In the genomic region with DNA sequence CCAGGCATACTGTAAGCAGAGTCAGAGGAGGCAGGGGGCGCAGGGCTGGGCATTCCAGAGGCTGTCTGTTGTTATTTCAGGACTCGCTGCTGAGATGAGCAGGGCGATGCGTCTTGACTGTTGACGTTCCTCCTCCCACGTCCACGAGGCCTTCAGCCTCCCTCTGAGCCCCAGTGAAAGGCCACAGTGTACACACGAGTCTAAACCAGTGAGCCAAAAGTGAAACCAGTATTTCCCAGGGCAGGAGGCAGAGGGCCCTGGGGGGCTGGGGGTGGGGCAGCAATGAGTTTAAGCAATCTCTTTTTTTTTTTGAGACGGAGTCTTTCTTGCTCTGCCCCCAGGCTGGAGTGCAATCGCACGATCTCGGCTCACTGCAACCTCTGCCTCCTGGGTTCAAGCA, we compare ENCODE assay signal across 13 cellular contexts. TPM values are rescaled to one million over a fixed set of nuclear protein-coding genes. Genes with fewer than 3 reads are reported as not detected.
DNase-seq lines count a peak whose midpoint lies in the region; ATAC-seq, FAIRE-seq and TF ChIP-seq lines count a peak whose summit lies in the region.
"Had no signal": no experiment of that assay in that cellular context is flagged by ENCODE, and none has a peak within 500 bp of the region (broad histone marks: within the 10 kb centered on the region; RNA-seq: fewer than 3 reads in every experiment).

No MANE protein-coding gene starts in this region.

- H3K4me1 ChIP-seq in H1 (replicated peaks in 1 of 4; ENCODE audit: control insufficient read depth in 3 of 4, insufficient read depth in 4 of 4, low read length in 3 of 4) (peaks cover 0 to 10% (median 4%) of the 10 kb centered on the region in 4 experiments; a peak in 4 of 7 replicates), HepG2 (ENCODE audit: insufficient read depth, low read length) (peaks cover 60% of the 10 kb centered on the region), testis (peaks cover 47% of the 10 kb centered on the region)
- no peaks in the 10 kb centered on the region for H3K4me1 ChIP-seq in CD4-positive, alpha-beta memory T cell (ENCODE audit: insufficient read depth, low read length)

- H3K27me3 ChIP-seq in H1 (replicated peaks in 1 of 4; ENCODE audit: control insufficient read depth in 3 of 4, extremely low read depth in 1 of 4, insufficient read depth in 3 of 4, low read length in 3 of 4) (no peaks in the 10 kb centered on the region; a peak in 1 of 7 replicates), HepG2 (ENCODE audit: control insufficient read depth in 1 of 2, insufficient read depth in 2 of 2, low read length in 2 of 2) (no peaks in the 10 kb centered on the region), testis (no peaks in the 10 kb centered on the region)
- no peaks in the 10 kb centered on the region for H3K27me3 ChIP-seq in CD4-positive, alpha-beta memory T cell (ENCODE audit: insufficient read depth, low read length)

- TF ChIP-seq RAD21 in H1 (IDR thresholded peaks at IDR 0.05 in 1 of 2, conservative IDR thresholded peaks at IDR 0.05 in 1 of 2; ENCODE audit: low read depth in 2 of 2, low read length in 2 of 2) (no peak), HepG2 (CRISPR knock-in tag; IDR thresholded peaks at IDR 0.05) (no peak)

- TF ChIP-seq POLR2A in H1 (IDR thresholded peaks at IDR 0.05; ENCODE audit: control extremely low read depth in 1 of 2, low read depth in 2 of 2, low read length in 2 of 2) (no peak), HepG2 (IDR thresholded peaks at IDR 0.05; ENCODE audit: insufficient read depth in 1 of 2, low read depth in 2 of 2, low read length in 2 of 2) (no peak), testis (IDR thresholded peaks at IDR 0.05) (no peak)

- no peaks in the 10 kb centered on the region for H3K4me1 Mint-ChIP-seq in CD4-positive, alpha-beta memory T cell

- ATAC-seq in HepG2, result no peak; the same call in 2 of the 3 replicates
- ATAC-seq: activated CD4-positive, CD25-positive, alpha-beta regulatory T cell treated with anti-CD3 and anti-CD28 coated beads, Interleukin-2, amount 50 U/mL, for 24 hours had no signal

- peak overlapping the region; percentile 33; the same call in 1 of the 2 replicates for H2BK12ac ChIP-seq in H1 (ENCODE audit: low read depth, low read length)

- no peak overlapping the region for H3K14ac ChIP-seq in H1 (ENCODE audit: insufficient read length)

- no peak overlapping the region for H3K4ac ChIP-seq in H1 (replicated peaks; ENCODE audit: insufficient read length, low read depth, low read length)

- intact Hi-C loops in HepG2 (cut with micrococcal nuclease; ENCODE audit: unreplicated experiment) (no loop called here), testis (cut with DNase I; ENCODE audit: low total_unique reads) (no loop called here)
- intact Hi-C loops in CD4-positive, alpha-beta memory T cell (cut with micrococcal nuclease), result no loop called here

- 0 out of 2 replicates have a peak overlapping the region, but pooled peaks have one; percentile 82 for H2AK5ac ChIP-seq in H1 (ENCODE audit: low read depth, low read length)

- H4K8ac ChIP-seq in H1 (ENCODE audit: extremely low read depth, insufficient read depth, low read length), result no peak overlapping the region

- H3K79me1 ChIP-seq in H1 (ENCODE audit: low read depth, low read length), result no peaks in the 10 kb centered on the region

- no peak overlapping the region for H3K23ac ChIP-seq in H1 (ENCODE audit: insufficient read length)

- DNase-seq in NCI-H69 (lab: John Stamatoyannopoulos, UW) (peak; percentile 3), H1 (ENCODE audit: low read depth in 1 of 2, low spot score in 2 of 2) (no peak), HepG2 (ENCODE audit: low spot score) (no peak), testis (peak; percentile 91), DMS153 (lab: John Stamatoyannopoulos, UW) (no peak), UCSD-AML1 (lab: John Stamatoyannopoulos, UW; ENCODE audit: unreplicated experiment) (no peak)
- no peak for DNase-seq in activated CD4-positive, CD25-positive, alpha-beta regulatory T cell (lab: John Stamatoyannopoulos, UW)
- no peak for DNase-seq in CD4-positive, alpha-beta memory T cell
- DNase-seq: DMS53, SHP77 had no signal

- H3K9me3 Mint-ChIP-seq in CD4-positive, alpha-beta memory T cell, result no peaks in the 10 kb centered on the region

- H3K9ac ChIP-seq in H1 (replicated peaks in 1 of 4; ENCODE audit: extremely low read depth in 1 of 4, low read depth in 3 of 4, low read length in 3 of 4) (0 out of 7 replicates have a peak overlapping the region, but pooled peaks of 1 of the 4 experiments have one; percentile 2), HepG2 (ENCODE audit: insufficient read depth, low read depth, low read length) (no peak overlapping the region)

- H3K27ac ChIP-seq in H1 (ENCODE audit: low read depth, low read length) (no peak overlapping the region), HepG2 (ENCODE audit: extremely low read length, insufficient read depth, low read length) (no peak overlapping the region), testis (peak overlapping the region; percentile 71 to 86)
- H3K27ac ChIP-seq in CD4-positive, alpha-beta memory T cell (ENCODE audit: low read depth, low read length), result no peak overlapping the region

- no peaks in the 10 kb centered on the region for H4K20me1 ChIP-seq in H1 (replicated peaks in 1 of 2; ENCODE audit: control insufficient read depth in 1 of 2, insufficient read depth in 2 of 2, low read length in 2 of 2)
- no peaks in the 10 kb centered on the region for H4K20me1 ChIP-seq in HepG2 (ENCODE audit: insufficient read depth, low read length)

- no peaks in the 10 kb centered on the region for H3K36me3 Mint-ChIP-seq in CD4-positive, alpha-beta memory T cell

- H3K27ac Mint-ChIP-seq in CD4-positive, alpha-beta memory T cell, result no peak overlapping the region

- H3K23me2 ChIP-seq in H1 (ENCODE audit: low read depth, low read length), result no peaks in the 10 kb centered on the region

- no peak overlapping the region for H2BK120ac ChIP-seq in H1 (replicated peaks; ENCODE audit: low read depth, low read length)

- no peak overlapping the region for H3K18ac ChIP-seq in H1 (ENCODE audit: extremely low read depth, low read length)

- in situ Hi-C loops in HepG2 (cut with HindIII; ENCODE audit: extremely low pct_ligation_motif_present, low pct_unique_long_range_greater_than_20kb), result no loop called here

- no peak overlapping the region for H3K4me3 Mint-ChIP-seq in CD4-positive, alpha-beta memory T cell

- H2BK5ac ChIP-seq in H1 (ENCODE audit: low read depth, low read length), result peak overlapping the region; percentile 39; the same call in 1 of the 2 replicates

- POLR2A ChIA-PET in H1 (lab: Charles Lee; ENCODE audit: partially characterized antibody) (no interaction called here), HepG2 (lab: Yijun Ruan, JAX) (no interaction called here)
- POLR2A ChIA-PET in CD4-positive, alpha-beta memory T cell (lab: Charles Lee; ENCODE audit: partially characterized antibody), result no interaction called here

- no peak for FAIRE-seq in H1 (lab: Jason Lieb, UNC)
- no peak for FAIRE-seq in HepG2 (lab: Jason Lieb, UNC)
- FAIRE-seq: frontal cortex had no signal

- CTCF ChIA-PET in H1 (lab: Charles Lee; ENCODE audit: partially characterized antibody) (interaction anchor here (1.5 to 1.7 kb wide), 2 partner anchors 11 to 19 kb away, joined by 6 to 7 read pairs; no protein-coding TSS in a partner anchor), HepG2 (lab: Yijun Ruan, JAX; ENCODE audit: low intra/inter-chr PET ratio, low total read pairs) (no interaction called here)
- CTCF ChIA-PET in CD4-positive, alpha-beta memory T cell (lab: Charles Lee; ENCODE audit: partially characterized antibody), result no interaction called here

- H3K79me2 ChIP-seq in H1 (ENCODE audit: control insufficient read depth in 1 of 2, insufficient read depth in 2 of 2, low read length in 2 of 2), result no peaks in the 10 kb centered on the region
- H3K79me2 ChIP-seq in HepG2 (ENCODE audit: insufficient read depth, low read length), result no peaks in the 10 kb centered on the region

- H3K4me3 ChIP-seq in H1 (ENCODE audit: extremely low read depth in 1 of 4, insufficient read depth in 2 of 4, low read depth in 3 of 4, low read length in 4 of 4) (no peak overlapping the region), HepG2 (replicated peaks in 1 of 3; ENCODE audit: insufficient read depth in 1 of 3, low read depth in 2 of 3, low read length in 3 of 3) (no peak overlapping the region), testis (no peak overlapping the region)
- H3K4me3 ChIP-seq in CD4-positive, alpha-beta memory T cell (ENCODE audit: low read length in 2 of 2), result no peak overlapping the region

- no peak overlapping the region for H3K56ac ChIP-seq in H1 (replicated peaks; ENCODE audit: insufficient read length, low read depth, low read length)

- TF ChIP-seq CTCF in H1 (IDR thresholded peaks at IDR 0.05; ENCODE audit: control extremely low read depth in 1 of 3, insufficient read depth in 1 of 3, low read depth in 1 of 3, low read length in 3 of 3) (no peak), HepG2 (CRISPR knock-in tag; IDR thresholded peaks at IDR 0.05) (no peak), testis (IDR thresholded peaks at IDR 0.05) (no peak)

- H4K91ac ChIP-seq in H1 (replicated peaks; ENCODE audit: insufficient read length, low read length), result no peak overlapping the region

- H3K36me3 ChIP-seq in H1 (ENCODE audit: control insufficient read depth in 2 of 4, insufficient read depth in 4 of 4, low read length in 3 of 4) (no peaks in the 10 kb centered on the region), HepG2 (replicated peaks in 1 of 2; ENCODE audit: control insufficient read depth in 1 of 2, insufficient read depth in 2 of 2, low read length in 2 of 2) (no peaks in the 10 kb centered on the region), testis (ENCODE audit: low read depth, missing control alignments) (no peaks in the 10 kb centered on the region)
- H3K36me3 ChIP-seq in CD4-positive, alpha-beta memory T cell (ENCODE audit: insufficient read depth, low read length), result no peaks in the 10 kb centered on the region

- H2BK15ac ChIP-seq in H1 (ENCODE audit: low read length), result 0 out of 2 replicates have a peak overlapping the region, but pooled peaks have one; percentile 61

- no peak overlapping the region for H2AFZ ChIP-seq in H1 (ENCODE audit: low read length)
- H2AFZ ChIP-seq in HepG2 (ENCODE audit: low read length), result no peak overlapping the region

- H3K4me2 ChIP-seq in H1 (ENCODE audit: insufficient read depth in 1 of 2, low read depth in 2 of 2, low read length in 2 of 2), result no peak overlapping the region
- no peak overlapping the region; the same call in 1 of the 2 replicates for H3K4me2 ChIP-seq in HepG2 (ENCODE audit: low read depth, low read length)

- no TSS peak for BruUV-seq in HepG2 (replicated peaks; lab: Mats Ljungman, UMichigan)

- H4K5ac ChIP-seq in H1 (ENCODE audit: insufficient read length, low read depth, low read length), result no peak overlapping the region

- peaks cover 15 to 27% of the 10 kb centered on the region in 2 donors for H3K27me3 Mint-ChIP-seq in CD4-positive, alpha-beta memory T cell

- TF ChIP-seq EP300 in H1 (IDR thresholded peaks at IDR 0.05; ENCODE audit: borderline replicate concordance in 1 of 2, low read depth in 2 of 2, low read length in 2 of 2) (no peak), HepG2 (IDR thresholded peaks at IDR 0.05; ENCODE audit: low read depth in 2 of 2, low read length in 2 of 2) (no peak), HepG2 (CRISPR knock-in tag; IDR thresholded peaks at IDR 0.05; ENCODE audit: borderline replicate concordance) (no peak)

- H3K9me3 ChIP-seq in H1 (ENCODE audit: insufficient read depth in 2 of 2, low read depth in 1 of 2, low read length in 1 of 2), result no peaks in the 10 kb centered on the region
- H3K9me3 ChIP-seq in HepG2 (ENCODE audit: low read length), result no peaks in the 10 kb centered on the region
- no peaks in the 10 kb centered on the region for H3K9me3 ChIP-seq in testis
- H3K9me3 ChIP-seq in CD4-positive, alpha-beta memory T cell (ENCODE audit: control insufficient read depth in 1 of 2, low read length in 2 of 2), result no peaks in the 10 kb centered on the region

- H2BK20ac ChIP-seq in H1 (ENCODE audit: low read length), result no peak overlapping the region

- 92% methylated on average over 11 of the region's 12 CpGs; no CpG with 5 or more reads in 1 of the 2 experiments for WGBS in H1 (ENCODE audit: extremely low coverage in 1 of 2, insufficient coverage in 1 of 2, insufficient read length in 1 of 2, insufficient replicate concordance in 2 of 2, low coverage in 1 of 2, low lambda C conversion rate in 2 of 2, missing lambda C conversion rate in 1 of 2), 2 experiments
- WGBS in HepG2 (ENCODE audit: low lambda C conversion rate), result 50% methylated on average over 5 of the region's 12 CpGs
- 36 to 70% methylated on average over 11 to 12 of the region's 12 CpGs for WGBS in testis, 2 donors

RNA-seq across cellular contexts. Expression of gene SMTNL2, which starts 21.5 kb away (rescaled TPM):
- total RNA-seq in H1 (2021; fragmentation: NEBNext Ultra II Directional; extraction: Animal tissue kit (Norgen Biotek cat#: 25700)), result 3.7 and 4.5 TPM in 2 replicates
- 3.6 and 4.6 TPM in 2 replicates for polyA plus RNA-seq in H1 (2011; rRNA removed)
- 3.4 TPM for polyA plus RNA-seq in H1 (2011; cell fraction: cytosol; rRNA removed)
- polyA plus RNA-seq in H1 (2011; cell fraction: nucleus; rRNA removed), result 4.5 TPM
- 3.3 to 6.3 TPM (median 4.1 TPM) in 4 replicates for polyA plus RNA-seq in H1 (2012, experiment 1 of 2)
- polyA plus RNA-seq in H1 (2012, experiment 2 of 2), result 4.5 TPM
- polyA plus RNA-seq in H1 (2013, experiment 1 of 2), result 2.9 TPM
- 2.2 TPM for polyA plus RNA-seq in H1 (2013, experiment 2 of 2)
- 3.0 and 3.1 TPM in 2 replicates for polyA minus RNA-seq in H1 (2011; rRNA and poly(A)+ RNA removed)
- 4.0 TPM for polyA minus RNA-seq in H1 (2011; cell fraction: cytosol; rRNA and poly(A)+ RNA removed)
- polyA minus RNA-seq in H1 (2011; cell fraction: nucleus; rRNA and poly(A)+ RNA removed), result 2.3 TPM
- total RNA-seq in HepG2 (2016; rRNA removed; fragmentation: Illumina TruSeq; extraction: Trizol), result 5.1 and 5.8 TPM in 2 replicates
- 1.5 and 1.6 TPM in 2 replicates for total RNA-seq in HepG2 (2016; cell fraction: cytosol; rRNA removed; fragmentation: Illumina TruSeq; extraction: Trizol; ENCODE audit: low read depth)
- 5.3 and 5.8 TPM in 2 replicates for total RNA-seq in HepG2 (2016; cell fraction: insoluble cytoplasmic fraction; rRNA removed; fragmentation: Illumina TruSeq; extraction: Trizol)
- 4.8 and 5.0 TPM in 2 replicates for total RNA-seq in HepG2 (2016; cell fraction: membrane; rRNA removed; fragmentation: Illumina TruSeq; extraction: Trizol)
- total RNA-seq in HepG2 (2016; cell fraction: nucleus; rRNA removed; fragmentation: Illumina TruSeq; extraction: Trizol), result 3.0 and 4.2 TPM in 2 replicates
- 0.41 and 1.1 TPM in 2 replicates for polyA plus RNA-seq in HepG2 (2011; rRNA removed)
- 0.38 and 0.64 TPM in 2 replicates for polyA plus RNA-seq in HepG2 (2011; cell fraction: cytosol; rRNA removed)
- 0.42 and 0.95 TPM in 2 replicates for polyA plus RNA-seq in HepG2 (2011; cell fraction: nucleus; rRNA removed)
- 0.58 and 0.69 TPM in 2 replicates for polyA plus RNA-seq in HepG2 (2012)
- polyA plus RNA-seq in HepG2 (2016; cell fraction: cytosol; fragmentation: Illumina TruSeq; extraction: Trizol; ENCODE audit: low read depth), result 1.8 TPM in 2 replicates
- polyA plus RNA-seq in HepG2 (2016; cell fraction: insoluble cytoplasmic fraction; fragmentation: Illumina TruSeq; extraction: Trizol; ENCODE audit: low read depth), result 7.9 and 8.6 TPM in 2 replicates
- polyA plus RNA-seq in HepG2 (2016; cell fraction: membrane; fragmentation: Illumina TruSeq; extraction: Trizol; ENCODE audit: low read depth), result 2.3 and 3.2 TPM in 2 replicates
- polyA plus RNA-seq in HepG2 (2016; cell fraction: nucleus; fragmentation: Illumina TruSeq; extraction: Trizol; ENCODE audit: insufficient read depth, low read depth), result 5.8 and 9.1 TPM in 2 replicates
- 1.9 TPM in 1 of 2 replicates, not detected in the other for polyA minus RNA-seq in HepG2 (2011; rRNA and poly(A)+ RNA removed; ENCODE audit: low replicate concordance)
- 0.70 and 0.99 TPM in 2 replicates for polyA minus RNA-seq in HepG2 (2011; cell fraction: cytosol; rRNA and poly(A)+ RNA removed)
- 0.13 TPM in 1 of 2 replicates, not detected in the other for polyA minus RNA-seq in HepG2 (2011; cell fraction: nucleus; rRNA and poly(A)+ RNA removed)
- total RNA-seq in testis, result 1 to 10 TPM; 2.6 to 4.3 TPM
- 6.9 TPM for polyA plus RNA-seq in testis (ENCODE audit: insufficient read depth, low read depth, low replicate concordance)
- total RNA-seq in CD4-positive, alpha-beta memory T cell, result not detected
- polyA plus RNA-seq in CD4-positive, alpha-beta memory T cell, result not detected

RNA-seq across cellular contexts. Expression of gene ALOX15, which starts 35.7 kb away (rescaled TPM):
- total RNA-seq in H1 (2021; fragmentation: NEBNext Ultra II Directional; extraction: Animal tissue kit (Norgen Biotek cat#: 25700)), result 1.5 TPM in 2 replicates
- 1.7 and 2.2 TPM in 2 replicates for polyA plus RNA-seq in H1 (2011; rRNA removed)
- 2.0 TPM for polyA plus RNA-seq in H1 (2011; cell fraction: cytosol; rRNA removed)
- 2.4 TPM for polyA plus RNA-seq in H1 (2011; cell fraction: nucleus; rRNA removed)
- 0.99 to 1.8 TPM (median 1.3 TPM) in 4 replicates for polyA plus RNA-seq in H1 (2012, experiment 1 of 2)
- polyA plus RNA-seq in H1 (2012, experiment 2 of 2), result 1.2 TPM
- 0.61 TPM for polyA plus RNA-seq in H1 (2013, experiment 1 of 2)
- polyA plus RNA-seq in H1 (2013, experiment 2 of 2), result 0.64 TPM
- 1.00 and 1.8 TPM in 2 replicates for polyA minus RNA-seq in H1 (2011; rRNA and poly(A)+ RNA removed)
- 1.3 TPM for polyA minus RNA-seq in H1 (2011; cell fraction: cytosol; rRNA and poly(A)+ RNA removed)
- 0.60 TPM for polyA minus RNA-seq in H1 (2011; cell fraction: nucleus; rRNA and poly(A)+ RNA removed)
- 0.04 TPM in 1 of 2 replicates, not detected in the other for total RNA-seq in HepG2 (2016; rRNA removed; fragmentation: Illumina TruSeq; extraction: Trizol)
- not detected in 2 replicates for total RNA-seq in HepG2 (2016; cell fraction: cytosol; rRNA removed; fragmentation: Illumina TruSeq; extraction: Trizol; ENCODE audit: low read depth)
- 0.09 TPM in 1 of 2 replicates, not detected in the other for total RNA-seq in HepG2 (2016; cell fraction: insoluble cytoplasmic fraction; rRNA removed; fragmentation: Illumina TruSeq; extraction: Trizol)
- not detected in 2 replicates for total RNA-seq in HepG2 (2016; cell fraction: membrane; rRNA removed; fragmentation: Illumina TruSeq; extraction: Trizol)
- total RNA-seq in HepG2 (2016; cell fraction: nucleus; rRNA removed; fragmentation: Illumina TruSeq; extraction: Trizol), result not detected in 2 replicates
- 0.35 TPM in 1 of 2 replicates, not detected in the other for polyA plus RNA-seq in HepG2 (2011; rRNA removed)
- 0.01 and 0.03 TPM in 2 replicates for polyA plus RNA-seq in HepG2 (2011; cell fraction: cytosol; rRNA removed)
- not detected in 2 replicates for polyA plus RNA-seq in HepG2 (2011; cell fraction: nucleus; rRNA removed)
- not detected in 2 replicates for polyA plus RNA-seq in HepG2 (2012)
- polyA plus RNA-seq in HepG2 (2016; cell fraction: cytosol; fragmentation: Illumina TruSeq; extraction: Trizol; ENCODE audit: low read depth), result not detected in 2 replicates
- not detected in 2 replicates for polyA plus RNA-seq in HepG2 (2016; cell fraction: insoluble cytoplasmic fraction; fragmentation: Illumina TruSeq; extraction: Trizol; ENCODE audit: low read depth)
- not detected in 2 replicates for polyA plus RNA-seq in HepG2 (2016; cell fraction: membrane; fragmentation: Illumina TruSeq; extraction: Trizol; ENCODE audit: low read depth)
- polyA plus RNA-seq in HepG2 (2016; cell fraction: nucleus; fragmentation: Illumina TruSeq; extraction: Trizol; ENCODE audit: insufficient read depth, low read depth), result not detected in 2 replicates
- not detected in 2 replicates for polyA minus RNA-seq in HepG2 (2011; rRNA and poly(A)+ RNA removed; ENCODE audit: low replicate concordance)
- not detected in 2 replicates for polyA minus RNA-seq in HepG2 (2011; cell fraction: cytosol; rRNA and poly(A)+ RNA removed)
- not detected in 2 replicates for polyA minus RNA-seq in HepG2 (2011; cell fraction: nucleus; rRNA and poly(A)+ RNA removed)
- 1 to 10 TPM; 1.3 to 2.4 TPM for total RNA-seq in testis
- polyA plus RNA-seq in testis (ENCODE audit: insufficient read depth, low read depth, low replicate concordance), result 5.2 TPM
- under 1 TPM in 1 of 2 experiments, not detected in 1; 0.49 TPM for total RNA-seq in CD4-positive, alpha-beta memory T cell
- not detected for polyA plus RNA-seq in CD4-positive, alpha-beta memory T cell
- total RNA-seq: frontal cortex had no signal

RNA-seq across cellular contexts. Expression of gene GGT6, which starts 45.4 kb away (rescaled TPM):
- total RNA-seq in H1 (2021; fragmentation: NEBNext Ultra II Directional; extraction: Animal tissue kit (Norgen Biotek cat#: 25700)), result not detected in 2 replicates
- polyA plus RNA-seq in H1 (2011; rRNA removed), result 0.18 and 0.30 TPM in 2 replicates
- 0.16 TPM for polyA plus RNA-seq in H1 (2011; cell fraction: cytosol; rRNA removed)
- polyA plus RNA-seq in H1 (2011; cell fraction: nucleus; rRNA removed), result 0.04 TPM
- polyA plus RNA-seq in H1 (2012, experiment 1 of 2), result 0.11 to 0.15 TPM in 2 of 4 replicates, not detected in the others
- not detected for polyA plus RNA-seq in H1 (2012, experiment 2 of 2)
- polyA plus RNA-seq in H1 (2013, experiment 1 of 2), result 0.02 TPM
- polyA plus RNA-seq in H1 (2013, experiment 2 of 2), result 0.07 TPM
- 0.09 TPM in 1 of 2 replicates, not detected in the other for polyA minus RNA-seq in H1 (2011; rRNA and poly(A)+ RNA removed)
- polyA minus RNA-seq in H1 (2011; cell fraction: cytosol; rRNA and poly(A)+ RNA removed), result not detected
- polyA minus RNA-seq in H1 (2011; cell fraction: nucleus; rRNA and poly(A)+ RNA removed), result 0.90 TPM
- 0.70 and 0.80 TPM in 2 replicates for total RNA-seq in HepG2 (2016; rRNA removed; fragmentation: Illumina TruSeq; extraction: Trizol)
- 0.20 and 0.26 TPM in 2 replicates for total RNA-seq in HepG2 (2016; cell fraction: cytosol; rRNA removed; fragmentation: Illumina TruSeq; extraction: Trizol; ENCODE audit: low read depth)
- 0.68 and 1.1 TPM in 2 replicates for total RNA-seq in HepG2 (2016; cell fraction: insoluble cytoplasmic fraction; rRNA removed; fragmentation: Illumina TruSeq; extraction: Trizol)
- 0.59 and 0.62 TPM in 2 replicates for total RNA-seq in HepG2 (2016; cell fraction: membrane; rRNA removed; fragmentation: Illumina TruSeq; extraction: Trizol)
- 0.28 and 0.37 TPM in 2 replicates for total RNA-seq in HepG2 (2016; cell fraction: nucleus; rRNA removed; fragmentation: Illumina TruSeq; extraction: Trizol)
- 0.14 and 0.16 TPM in 2 replicates for polyA plus RNA-seq in HepG2 (2011; rRNA removed)
- 0.10 and 0.12 TPM in 2 replicates for polyA plus RNA-seq in HepG2 (2011; cell fraction: cytosol; rRNA removed)
- 0.09 and 0.43 TPM in 2 replicates for polyA plus RNA-seq in HepG2 (2011; cell fraction: nucleus; rRNA removed)
- 0.24 and 0.29 TPM in 2 replicates for polyA plus RNA-seq in HepG2 (2012)
- 0.24 and 0.27 TPM in 2 replicates for polyA plus RNA-seq in HepG2 (2016; cell fraction: cytosol; fragmentation: Illumina TruSeq; extraction: Trizol; ENCODE audit: low read depth)
- 0.71 and 1.2 TPM in 2 replicates for polyA plus RNA-seq in HepG2 (2016; cell fraction: insoluble cytoplasmic fraction; fragmentation: Illumina TruSeq; extraction: Trizol; ENCODE audit: low read depth)
- polyA plus RNA-seq in HepG2 (2016; cell fraction: membrane; fragmentation: Illumina TruSeq; extraction: Trizol; ENCODE audit: low read depth), result 0.50 and 0.52 TPM in 2 replicates
- polyA plus RNA-seq in HepG2 (2016; cell fraction: nucleus; fragmentation: Illumina TruSeq; extraction: Trizol; ENCODE audit: insufficient read depth, low read depth), result 1.1 and 1.5 TPM in 2 replicates
- polyA minus RNA-seq in HepG2 (2011; rRNA and poly(A)+ RNA removed; ENCODE audit: low replicate concordance), result 0.38 TPM in 1 of 2 replicates, not detected in the other
- not detected in 2 replicates for polyA minus RNA-seq in HepG2 (2011; cell fraction: cytosol; rRNA and poly(A)+ RNA removed)
- polyA minus RNA-seq in HepG2 (2011; cell fraction: nucleus; rRNA and poly(A)+ RNA removed), result 0.12 TPM in 1 of 2 replicates, not detected in the other
- 1 to 10 TPM; 3.8 to 5.9 TPM for total RNA-seq in testis
- polyA plus RNA-seq in testis (ENCODE audit: insufficient read depth, low read depth, low replicate concordance), result 2.5 TPM
- total RNA-seq in CD4-positive, alpha-beta memory T cell, result not detected
- polyA plus RNA-seq in CD4-positive, alpha-beta memory T cell, result not detected
- total RNA-seq: cerebellum, frontal cortex had no signal

RNA-seq across cellular contexts. Expression of gene MYBBP1A, which starts 50.6 kb away (rescaled TPM):
- total RNA-seq in H1 (2021; fragmentation: NEBNext Ultra II Directional; extraction: Animal tissue kit (Norgen Biotek cat#: 25700)), result 151 and 153 TPM in 2 replicates
- polyA plus RNA-seq in H1 (2011; rRNA removed) (46.8 and 79.9 TPM in 2 replicates), HepG2 (2011; rRNA removed) (18.6 and 28.4 TPM in 2 replicates), testis (ENCODE audit: insufficient read depth, low read depth, low replicate concordance) (32.9 TPM)
- 58.4 TPM for polyA plus RNA-seq in H1 (2011; cell fraction: cytosol; rRNA removed)
- 266 TPM for polyA plus RNA-seq in H1 (2011; cell fraction: nucleus; rRNA removed)
- 98.7 to 125 TPM (median 120 TPM) in 4 replicates for polyA plus RNA-seq in H1 (2012, experiment 1 of 2)
- polyA plus RNA-seq in H1 (2012, experiment 2 of 2), result 114 TPM
- polyA plus RNA-seq in H1 (2013, experiment 1 of 2), result 74.0 TPM
- 63.6 TPM for polyA plus RNA-seq in H1 (2013, experiment 2 of 2)
- 87.5 and 109 TPM in 2 replicates for polyA minus RNA-seq in H1 (2011; rRNA and poly(A)+ RNA removed)
- 88.4 TPM for polyA minus RNA-seq in H1 (2011; cell fraction: cytosol; rRNA and poly(A)+ RNA removed)
- polyA minus RNA-seq in H1 (2011; cell fraction: nucleus; rRNA and poly(A)+ RNA removed), result 116 TPM
- total RNA-seq in HepG2 (2016; rRNA removed; fragmentation: Illumina TruSeq; extraction: Trizol) (40.4 and 54.8 TPM in 2 replicates), testis (10 to 100 TPM; 74.1 to 78.9 TPM)
- total RNA-seq in HepG2 (2016; cell fraction: cytosol; rRNA removed; fragmentation: Illumina TruSeq; extraction: Trizol; ENCODE audit: low read depth), result 58.9 and 65.5 TPM in 2 replicates
- 35.1 and 61.8 TPM in 2 replicates for total RNA-seq in HepG2 (2016; cell fraction: insoluble cytoplasmic fraction; rRNA removed; fragmentation: Illumina TruSeq; extraction: Trizol)
- 24.4 and 24.9 TPM in 2 replicates for total RNA-seq in HepG2 (2016; cell fraction: membrane; rRNA removed; fragmentation: Illumina TruSeq; extraction: Trizol)
- 52.0 and 62.6 TPM in 2 replicates for total RNA-seq in HepG2 (2016; cell fraction: nucleus; rRNA removed; fragmentation: Illumina TruSeq; extraction: Trizol)
- polyA plus RNA-seq in HepG2 (2011; cell fraction: cytosol; rRNA removed), result 9.7 and 12.5 TPM in 2 replicates
- polyA plus RNA-seq in HepG2 (2011; cell fraction: nucleus; rRNA removed), result 158 and 176 TPM in 2 replicates
- polyA plus RNA-seq in HepG2 (2012), result 28.0 and 41.5 TPM in 2 replicates
- polyA plus RNA-seq in HepG2 (2016; cell fraction: cytosol; fragmentation: Illumina TruSeq; extraction: Trizol; ENCODE audit: low read depth), result 7.8 and 7.9 TPM in 2 replicates
- 28.2 and 32.7 TPM in 2 replicates for polyA plus RNA-seq in HepG2 (2016; cell fraction: insoluble cytoplasmic fraction; fragmentation: Illumina TruSeq; extraction: Trizol; ENCODE audit: low read depth)
- 9.0 and 12.1 TPM in 2 replicates for polyA plus RNA-seq in HepG2 (2016; cell fraction: membrane; fragmentation: Illumina TruSeq; extraction: Trizol; ENCODE audit: low read depth)
- polyA plus RNA-seq in HepG2 (2016; cell fraction: nucleus; fragmentation: Illumina TruSeq; extraction: Trizol; ENCODE audit: insufficient read depth, low read depth), result 146 and 160 TPM in 2 replicates
- polyA minus RNA-seq in HepG2 (2011; rRNA and poly(A)+ RNA removed; ENCODE audit: low replicate concordance), result 50.2 and 100 TPM in 2 replicates
- polyA minus RNA-seq in HepG2 (2011; cell fraction: cytosol; rRNA and poly(A)+ RNA removed), result 19.4 and 21.0 TPM in 2 replicates
- 53.3 and 54.8 TPM in 2 replicates for polyA minus RNA-seq in HepG2 (2011; cell fraction: nucleus; rRNA and poly(A)+ RNA removed)
- total RNA-seq in CD4-positive, alpha-beta memory T cell, result 10 to 100 TPM; 73.4 to 74.7 TPM
- 10 to 100 TPM; 12.5 to 35.2 TPM for polyA plus RNA-seq in CD4-positive, alpha-beta memory T cell

Comparison
In these comparisons a context has a peak if more than half of its experiments do, and no peak if none do; other contexts are left out.
1. DNase-seq: peak in NCI-H69 (single experiment) and testis (single experiment); none in H1 (0 of 2), HepG2 (single experiment), activated CD4-positive, CD25-positive, alpha-beta regulatory T cell (0 of 4), DMS153 (single experiment), CD4-positive, alpha-beta memory T cell (0 of 5) and UCSD-AML1 (single experiment).
2. H3K27ac ChIP-seq: peak in testis (2 of 2); none in H1 (single experiment), HepG2 (single experiment) and CD4-positive, alpha-beta memory T cell (single experiment).